1 cellular context compared by ENCODE assay signal in the genomic region with DNA sequence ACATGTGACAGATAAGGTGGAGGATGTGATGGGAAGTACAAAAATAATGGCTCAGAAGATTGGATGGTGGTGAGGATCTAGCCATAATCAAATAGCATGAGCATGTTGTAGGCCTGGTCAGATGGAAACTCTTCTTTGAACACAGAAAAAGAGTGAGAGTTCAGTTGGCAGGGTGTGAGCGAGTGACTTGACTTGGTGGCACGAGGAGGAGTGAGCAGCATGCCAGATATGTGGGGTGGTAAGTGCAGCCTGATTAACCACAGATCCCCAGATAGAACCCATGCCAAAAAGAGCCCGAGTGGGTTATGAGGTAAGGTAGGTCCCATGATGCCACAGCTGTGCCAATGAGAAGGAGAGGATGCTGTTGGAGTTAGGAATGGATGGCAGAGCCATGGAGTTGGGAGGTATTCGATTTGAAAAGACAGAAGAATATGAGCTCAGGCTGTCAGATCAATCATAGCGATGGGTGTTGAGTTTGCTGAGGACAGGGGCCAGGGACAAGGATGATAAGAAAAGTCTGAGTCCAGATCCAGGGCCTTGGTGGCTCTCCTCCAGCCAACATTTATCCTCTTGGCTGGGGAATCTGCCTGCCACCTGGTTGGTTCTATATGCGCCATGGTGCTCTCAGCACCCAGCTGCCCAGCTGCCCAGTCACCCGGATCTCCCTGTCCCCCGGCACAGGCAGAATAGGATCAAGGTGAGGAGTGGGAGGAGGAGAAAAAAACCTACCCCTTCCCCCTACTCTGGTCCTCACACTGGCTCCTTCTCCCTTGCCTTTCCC.
TF ChIP-seq lines count a peak whose summit lies in the region.

No MANE protein-coding gene starts in this region.

TF ChIP-seq in WTC11, 78 proteins besides CTCF, POLR2A, EP300 and RAD21 (continued from another document):
- TF ChIP-seq, protein P1, sequence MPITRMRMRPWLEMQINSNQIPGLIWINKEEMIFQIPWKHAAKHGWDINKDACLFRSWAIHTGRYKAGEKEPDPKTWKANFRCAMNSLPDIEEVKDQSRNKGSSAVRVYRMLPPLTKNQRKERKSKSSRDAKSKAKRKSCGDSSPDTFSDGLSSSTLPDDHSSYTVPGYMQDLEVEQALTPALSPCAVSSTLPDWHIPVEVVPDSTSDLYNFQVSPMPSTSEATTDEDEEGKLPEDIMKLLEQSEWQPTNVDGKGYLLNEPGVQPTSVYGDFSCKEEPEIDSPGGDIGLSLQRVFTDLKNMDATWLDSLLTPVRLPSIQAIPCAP (CRISPR knock-in tag; IDR thresholded peaks at IDR 0.05) = 0 out of 2 replicates have a peak, but pooled peaks have one; percentile 25
- no peak for TF ChIP-seq NR2C2 (CRISPR knock-in tag; IDR thresholded peaks at IDR 0.05)
